ENCODE assay signal across 8 cellular contexts in the genomic region with DNA sequence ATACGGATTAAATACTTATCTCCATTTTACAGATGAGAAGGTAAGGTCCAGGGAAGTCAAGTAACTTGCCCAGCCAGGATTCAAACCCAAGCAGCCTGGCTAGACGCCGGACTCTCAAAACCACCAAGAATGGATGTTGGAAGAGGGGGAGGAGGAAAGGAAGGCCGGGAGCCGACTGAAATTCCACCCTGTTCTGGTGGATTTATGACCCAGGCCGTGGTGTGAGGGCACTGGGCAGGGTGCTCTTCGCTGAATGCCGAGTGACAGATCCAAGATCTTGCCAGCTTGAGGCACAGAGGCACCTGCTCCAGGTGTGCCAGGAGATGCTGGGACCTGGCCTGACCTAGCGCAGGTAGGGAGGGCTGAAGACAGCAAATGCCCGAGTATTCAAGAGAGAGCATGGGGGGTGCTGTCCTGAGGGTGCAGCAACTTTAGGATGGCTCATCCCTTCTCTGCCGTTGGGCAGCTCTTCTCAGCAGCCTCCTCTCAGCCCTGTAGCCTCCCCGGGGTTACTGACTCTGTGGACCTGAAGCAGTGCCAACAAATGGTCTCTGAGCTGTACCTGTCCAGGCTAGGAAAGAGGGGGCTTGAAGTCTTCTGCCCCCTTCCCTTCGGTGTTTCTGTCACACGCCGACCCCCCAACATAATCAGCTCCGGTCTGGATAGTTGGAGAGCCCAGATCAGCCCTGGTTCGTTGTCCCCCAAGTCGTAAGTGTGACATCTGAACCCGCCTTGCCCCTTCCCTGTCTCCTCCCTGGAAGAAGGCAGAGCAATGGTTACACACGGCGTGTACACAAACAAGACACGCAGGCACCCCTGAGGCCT. TPM values are rescaled to one million over a fixed set of nuclear protein-coding genes. Genes with fewer than 3 reads are reported as not detected.
DNase-seq lines count a peak whose midpoint lies in the region; ATAC-seq, FAIRE-seq and TF ChIP-seq lines count a peak whose summit lies in the region.

No MANE protein-coding gene starts in this region.

- TF ChIP-seq POLR2A in heart left ventricle (IDR thresholded peaks at IDR 0.05) (no peak), vagina (IDR thresholded peaks at IDR 0.05) (no peak)

- H3K4me3 ChIP-seq in heart left ventricle (peak overlapping the region in 11 of 12 donors; percentile 34 to 69 (median 53)), bronchial epithelial cell (ENCODE audit: low read depth, low read length) (no peak overlapping the region), mucosa of descending colon (no peak overlapping the region), vagina (peak overlapping the region; percentile 49 to 56)

- H3K36me3 ChIP-seq in heart left ventricle (no peaks in the 10 kb centered on the region), bronchial epithelial cell (ENCODE audit: control insufficient read depth, insufficient read depth, low read length) (no peaks in the 10 kb centered on the region), mucosa of descending colon (ENCODE audit: low read depth) (no peaks in the 10 kb centered on the region), vagina (no peaks in the 10 kb centered on the region)

- H3K27ac ChIP-seq in heart left ventricle: peak overlapping the region; percentile 56 to 89 (median 86)
- H3K27ac ChIP-seq in vagina: peak overlapping the region; percentile 89

- 74 to 81% (median 79%) methylated on average over 21 to 22 of the region's 22 CpGs for WGBS in heart left ventricle, 4 donors

- DNase-seq in heart left ventricle (peak in 1 of 5 donors; percentile 47), cardiac septum (ENCODE audit: low spot score) (no peak), bronchial epithelial cell (ENCODE audit: low read depth) (no peak), mucosa of descending colon (no peak), vagina (ENCODE audit: extremely low spot score in 2 of 2) (no peak), RKO (ENCODE audit: low spot score) (no peak), NCI-H187 treated with DMSO at 0.1 percent for 48 hours (lab: John Stamatoyannopoulos, UW) (no peak), midbrain (lab: John Stamatoyannopoulos, UW) (no peak)

- H3K9me3 ChIP-seq in heart left ventricle: no peaks in the 10 kb centered on the region
- H3K9me3 ChIP-seq in mucosa of descending colon: no peaks in the 10 kb centered on the region
- no peaks in the 10 kb centered on the region for H3K9me3 ChIP-seq in vagina

- intact Hi-C loops in heart left ventricle (cut with DNase I) (loop anchor here in 4 of 10 donors (5.0 to 10.0 kb wide), 4 partner anchors 45 to 195 kb away; partner anchors contain the start of gene PYROXD2 (in 1 of the 4)), cardiac septum (cut with DNase I) (loop anchor here (5.0 to 10.0 kb wide), 3 partner anchors 148 to 978 kb away; partner anchors contain the start of gene PYROXD2), mucosa of descending colon (cut with DNase I, micrococcal nuclease) (no loop called here), vagina (cut with DNase I) (loop anchor here (5.0 kb wide), 1 partner anchor 180 kb away; the partner anchor contains the start of gene HPS1)

- H3K4me1 ChIP-seq in heart left ventricle: peaks cover 0 to 34% (median 22%) of the 10 kb centered on the region in 12 donors
- H3K4me1 ChIP-seq in mucosa of descending colon (ENCODE audit: low read depth): peaks cover 4% of the 10 kb centered on the region
- H3K4me1 ChIP-seq in vagina: peaks cover 41% of the 10 kb centered on the region

- ATAC-seq in heart left ventricle (no peak), mucosa of descending colon (peak; percentile 16)

- H3K27me3 ChIP-seq in heart left ventricle (peaks cover 0 to 18% (median 0%) of the 10 kb centered on the region in 9 donors), bronchial epithelial cell (ENCODE audit: control insufficient read depth, insufficient read depth, low read length) (no peaks in the 10 kb centered on the region), vagina (no peaks in the 10 kb centered on the region)

- FAIRE-seq in bronchial epithelial cell (lab: Jason Lieb, UNC): peak; percentile 68

- TF ChIP-seq CTCF in heart left ventricle (IDR thresholded peaks at IDR 0.05) (no peak), bronchial epithelial cell (IDR thresholded peaks at IDR 0.05; ENCODE audit: insufficient read depth, low read length, severe bottlenecking) (no peak), mucosa of descending colon (IDR thresholded peaks at IDR 0.05) (no peak), vagina (IDR thresholded peaks at IDR 0.05) (no peak)

RNA-seq across cellular contexts. Expression of gene LOXL4, which starts 0.7 kb away (rescaled TPM):
- total RNA-seq in heart left ventricle: 10 to 100 TPM in 2 of 9 donors, 1 to 10 TPM in 7; 1.0 to 68.8 (median 1.7) TPM
- polyA plus RNA-seq in heart left ventricle: 10 to 100 TPM in 1 of 2 donors, under 1 TPM in 1; 0.88 to 13.5 TPM
- 17.9 TPM for total RNA-seq in cardiac septum
- 0.13 and 0.26 TPM in 2 replicates for total RNA-seq in bronchial epithelial cell
- 1 to 10 TPM in 1 of 3 donors, under 1 TPM in 2; 0.58 to 7.8 (median 0.58) TPM for total RNA-seq in mucosa of descending colon
- total RNA-seq in vagina: 5.2 TPM

Comparison
In these comparisons a context has a peak if more than half of its experiments do, and no peak if none do; other contexts are left out.
1. H3K4me3 ChIP-seq: peak in heart left ventricle (11 of 12) and vagina (2 of 2); none in bronchial epithelial cell (single experiment) and mucosa of descending colon (single experiment).
2. intact Hi-C loops: an anchor here in cardiac septum (5.0 to 10.0 kb wide) and vagina (5.0 kb wide); none called in mucosa of descending colon.